ENCODE assay signal across 2 cellular contexts in the genomic region with DNA sequence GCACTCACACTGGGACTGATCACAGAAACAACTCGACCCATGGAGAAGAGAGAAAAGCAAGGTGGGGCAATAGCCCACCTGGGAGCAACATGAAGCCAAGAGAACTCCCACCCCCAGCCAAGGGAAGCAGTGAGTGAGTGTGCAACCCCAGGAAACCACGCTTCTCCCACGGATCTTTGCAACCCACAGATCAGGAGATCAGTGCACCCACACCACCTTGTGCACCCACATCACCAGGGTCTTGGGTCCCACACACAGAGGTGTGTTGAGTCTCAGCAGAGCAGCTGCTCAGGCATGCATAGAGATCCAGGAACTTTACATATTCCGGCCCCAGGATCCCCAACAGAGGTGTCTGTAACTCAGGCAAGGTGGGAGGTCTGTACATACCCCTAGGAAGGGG.
TF ChIP-seq lines count a peak whose summit lies in the region.

No MANE protein-coding gene starts in this region.

TF ChIP-seq in HEK293, 187 proteins besides CTCF, POLR2A, EP300 and RAD21 (continued from another document):
- TF ChIP-seq ZNF654 (tag by site-specific recombination; IDR thresholded peaks at IDR 0.05; ENCODE audit: low read depth), result no peak
- no peak for TF ChIP-seq ZNF571 (tag by site-specific recombination; IDR thresholded peaks at IDR 0.05)
- no peak for TF ChIP-seq ZNF10 (tag by site-specific recombination; IDR thresholded peaks at IDR 0.05)
- peak; percentile 82 for TF ChIP-seq EGR2 (tag by site-specific recombination; IDR thresholded peaks at IDR 0.05; ENCODE audit: low read depth)
- TF ChIP-seq SETDB1 (IDR thresholded peaks at IDR 0.05; ENCODE audit: insufficient read length, low read length), result no peak
- no peak for TF ChIP-seq ZNF19 (tag by site-specific recombination; IDR thresholded peaks at IDR 0.05; ENCODE audit: low read depth)
- TF ChIP-seq ZNF24 (tag by site-specific recombination; IDR thresholded peaks at IDR 0.05), result no peak
- TF ChIP-seq ZFP69B (tag by site-specific recombination; IDR thresholded peaks at IDR 0.05), result no peak
- no peak for TF ChIP-seq ZNF658 (tag by site-specific recombination; IDR thresholded peaks at IDR 0.05)
- no peak for TF ChIP-seq ZNF629 (tag by site-specific recombination; IDR thresholded peaks at IDR 0.05)
- no peak for TF ChIP-seq ZNF776 (tag by site-specific recombination; IDR thresholded peaks at IDR 0.05; ENCODE audit: borderline replicate concordance)
- TF ChIP-seq ZFHX2 (tag by site-specific recombination; conservative IDR thresholded peaks at IDR 0.05), result peak; percentile 53
- TF ChIP-seq ZNF768 (tag by site-specific recombination; IDR thresholded peaks at IDR 0.05), result no peak
- no peak for TF ChIP-seq PBX3 (CRISPR knock-in tag; IDR thresholded peaks at IDR 0.05)
- TF ChIP-seq ZFP3 (tag by site-specific recombination; IDR thresholded peaks at IDR 0.05; ENCODE audit: low read depth), result no peak
TF ChIP-seq in HEK293: peak in this region for 2.

TF ChIP-seq in H1, 55 proteins besides CTCF, POLR2A, EP300 and RAD21 (continued from another document):
- TF ChIP-seq SRF (IDR thresholded peaks at IDR 0.05; ENCODE audit: low read depth, low read length) (no peak), GABPA (IDR thresholded peaks at IDR 0.05; ENCODE audit: borderline replicate concordance, insufficient read depth, low read length) (no peak), CHD7 (IDR thresholded peaks at IDR 0.05; ENCODE audit: insufficient replicate concordance, low read length) (no peak), RNF2 (IDR thresholded peaks at IDR 0.05; ENCODE audit: borderline replicate concordance, low read depth, low read length, missing control alignments, poor library complexity, severe bottlenecking) (no peak), HDAC6 (IDR thresholded peaks at IDR 0.05; ENCODE audit: low read depth, low read length) (no peak), ZNF274 (IDR thresholded peaks at IDR 0.05; ENCODE audit: borderline replicate concordance, extremely low read depth, low read length) (no peak), SAP30 (IDR thresholded peaks at IDR 0.05; ENCODE audit: insufficient read depth, insufficient replicate concordance, low read length) (no peak)
